In genomic region chr17:41123991-41124371, GRCh38 we compare ENCODE assay signal across 13 cellular contexts. TPM values are rescaled to one million over a fixed set of nuclear protein-coding genes. Genes with fewer than 3 reads are reported as not detected.
DNase-seq lines count a peak whose midpoint lies in the region; ATAC-seq and TF ChIP-seq lines count a peak whose summit lies in the region.
"Not testable (repeated sequence)": the region's sequence is repeated elsewhere in the genome, so short reads cannot be mapped to it uniquely, and the experiment has no call there.
"Had no signal": no experiment of that assay in that cellular context is flagged by ENCODE, and none has a peak within 500 bp of the region (broad histone marks: within the 10 kb centered on the region; RNA-seq: fewer than 3 reads in every experiment).

KRTAP4-12 (minus strand) TSS chr17:41124182; CDS start chr17:41124122, 60 bp downstream.

- not testable (repeated sequence) for H2BK20ac ChIP-seq in H9 (ENCODE audit: low read depth, low read length, poor library complexity, severe bottlenecking)

- H3K23me2 ChIP-seq in H9 (ENCODE audit: insufficient read length, low read depth, low read length, poor library complexity, severe bottlenecking): not testable (repeated sequence)

- not testable (repeated sequence) for H2BK12ac ChIP-seq in H9 (ENCODE audit: insufficient read length, low read depth, low read length)

- not testable (repeated sequence) for H3K56ac ChIP-seq in H9 (ENCODE audit: insufficient read length, low read depth, low read length)

- not testable (repeated sequence) for H3K4me1 ChIP-seq in H9 (ENCODE audit: insufficient read depth, low read length); neural progenitor cell

- not testable (repeated sequence) for H3K4me3 ChIP-seq in neural progenitor cell

- H3K9me3 ChIP-seq in CD4-positive, alpha-beta T cell (ENCODE audit: control insufficient read depth, low read length); H9 (ENCODE audit: control insufficient read depth, low read depth, low read length); neural progenitor cell (ENCODE audit: low read depth): not testable (repeated sequence)

- H3K4me2 ChIP-seq in H9 (ENCODE audit: insufficient read depth, insufficient read length, low read length); neural progenitor cell: not testable (repeated sequence)

- not testable (repeated sequence) for H3K18ac ChIP-seq in H9 (ENCODE audit: insufficient read length, low read depth, low read length)

- not testable (repeated sequence) for ATAC-seq in CD4-positive, alpha-beta T cell (ENCODE audit: poor library complexity); activated T-cell treated with anti-CD3 and anti-CD28 coated beads, Interleukin-2, amount 50 U/mL, for 4 hours; effector memory CD8-positive, alpha-beta T cell (replicated peaks)

- not testable (repeated sequence) for H3K27ac ChIP-seq in CD4-positive, alpha-beta T cell (ENCODE audit: low read depth, low read length); H9 (ENCODE audit: insufficient read length, low read depth, low read length); neural progenitor cell

- not testable (repeated sequence) for H3K36me3 Mint-ChIP-seq in CD4-positive, alpha-beta T cell (ENCODE audit: low read depth); H9 (ENCODE audit: insufficient read depth in 1 of 3, low read depth in 3 of 3); activated T-cell treated with anti-CD3 and anti-CD28 coated beads, Interleukin-2, amount 50 U/mL, for 4 hours (ENCODE audit: insufficient read depth); activated naive CD8-positive, alpha-beta T cell; neural progenitor cell
- H3K36me3 Mint-ChIP-seq in effector memory CD8-positive, alpha-beta T cell (ENCODE audit: insufficient read depth): peaks cover 13% of the 10 kb centered on the region

- not testable (repeated sequence) for H3K4ac ChIP-seq in H9 (ENCODE audit: low read depth, low read length)

- peaks cover 75% of the 10 kb centered on the region for H3K4me1 Mint-ChIP-seq in CD4-positive, alpha-beta T cell (ENCODE audit: low read depth)
- H3K4me1 Mint-ChIP-seq in H9, neural progenitor cell: not testable (repeated sequence)
- peaks cover 59% of the 10 kb centered on the region for H3K4me1 Mint-ChIP-seq in activated T-cell treated with anti-CD3 and anti-CD28 coated beads, Interleukin-2, amount 50 U/mL, for 4 hours (ENCODE audit: low read depth)
- H3K4me1 Mint-ChIP-seq in activated naive CD8-positive, alpha-beta T cell (ENCODE audit: low read depth): peaks cover 65% of the 10 kb centered on the region
- H3K4me1 Mint-ChIP-seq in effector memory CD8-positive, alpha-beta T cell (ENCODE audit: low read depth in 2 of 2): peaks cover 33 to 38% of the 10 kb centered on the region in 2 donors

- not testable (repeated sequence) for DNase-seq in CD4-positive, alpha-beta T cell; H9; activated T-cell treated with anti-CD3 and anti-CD28 coated beads, Interleukin-2, amount 50 U/mL, for 4 hours; effector memory CD8-positive, alpha-beta T cell; neural progenitor cell (ENCODE audit: low spot score)
- peak; percentile 3 for DNase-seq in LHCN-M2 (ENCODE audit: low read depth)

- H2BK5ac ChIP-seq in H9 (ENCODE audit: insufficient read length, low read length): not testable (repeated sequence)

- WGBS in H9 (ENCODE audit: extremely low coverage, insufficient read length, low lambda C conversion rate): no CpG with 5 or more reads among the region's 3 CpGs

- not testable (repeated sequence) for H3K79me2 ChIP-seq in H9 (ENCODE audit: insufficient read depth, low read length); neural progenitor cell (ENCODE audit: low read depth)

- TF ChIP-seq CTCF in CD4-positive, alpha-beta T cell (IDR thresholded peaks at IDR 0.05); H9 (conservative IDR thresholded peaks at IDR 0.05); neural progenitor cell (IDR thresholded peaks at IDR 0.05): not testable (repeated sequence)

- not testable (repeated sequence) for H3T11ph ChIP-seq in H9 (ENCODE audit: low read length)

- H4K91ac ChIP-seq in H9 (ENCODE audit: insufficient read length, low read depth, low read length): not testable (repeated sequence)

- not testable (repeated sequence) for H3K36me3 ChIP-seq in neural progenitor cell

- H3K9ac ChIP-seq in H9 (ENCODE audit: extremely low read depth, insufficient read length, low read length); neural progenitor cell: not testable (repeated sequence)

- not testable (repeated sequence) for H3K9me3 Mint-ChIP-seq in CD4-positive, alpha-beta T cell; H9; activated T-cell treated with anti-CD3 and anti-CD28 coated beads, Interleukin-2, amount 50 U/mL, for 4 hours; activated naive CD8-positive, alpha-beta T cell (ENCODE audit: low read depth); effector memory CD8-positive, alpha-beta T cell; neural progenitor cell

- H3K27me3 Mint-ChIP-seq in CD4-positive, alpha-beta T cell; H9 (ENCODE audit: low read depth); activated T-cell treated with anti-CD3 and anti-CD28 coated beads, Interleukin-2, amount 50 U/mL, for 4 hours (ENCODE audit: low read depth); activated naive CD8-positive, alpha-beta T cell; neural progenitor cell (ENCODE audit: insufficient read depth, low read depth): not testable (repeated sequence)
- peaks cover 12 to 14% of the 10 kb centered on the region in 2 donors for H3K27me3 Mint-ChIP-seq in effector memory CD8-positive, alpha-beta T cell

- peak within 1 kb of the TSS; percentile 76 for H3K4me3 Mint-ChIP-seq in CD4-positive, alpha-beta T cell
- H3K4me3 Mint-ChIP-seq in H9, neural progenitor cell: not testable (repeated sequence)
- H3K4me3 Mint-ChIP-seq in activated T-cell treated with anti-CD3 and anti-CD28 coated beads, Interleukin-2, amount 50 U/mL, for 4 hours: peak within 1 kb of the TSS; percentile 5
- peak within 1 kb of the TSS; percentile 83 for H3K4me3 Mint-ChIP-seq in activated naive CD8-positive, alpha-beta T cell
- peak within 1 kb of the TSS; percentile 48 to 68 for H3K4me3 Mint-ChIP-seq in effector memory CD8-positive, alpha-beta T cell

- intact Hi-C loops in CD4-positive, alpha-beta T cell (cut with DNase I, micrococcal nuclease): loop anchor here (5.0 kb wide), 4 partner anchors 183 to 538 kb away; partner anchors contain the start of gene KRTAP16-1 (in 1 of the 2)

- CTCF ChIA-PET in CD4-positive, alpha-beta T cell (lab: Charles Lee): not testable (repeated sequence)

- POLR2A ChIA-PET in CD4-positive, alpha-beta T cell (lab: Charles Lee): interaction anchor here (1.0 to 1.2 kb wide), 2 partner anchors 27 to 183 kb away, joined by 3 read pairs; no protein-coding TSS in a partner anchor

- H3K27me3 ChIP-seq in CD4-positive, alpha-beta T cell (ENCODE audit: control insufficient read depth, insufficient read depth, low read length); H9 (ENCODE audit: insufficient read depth, low read length); neural progenitor cell: not testable (repeated sequence)

- not testable (repeated sequence) for H3K23ac ChIP-seq in H9 (ENCODE audit: insufficient read length, low read depth, low read length)

- not testable (repeated sequence) for H2AK5ac ChIP-seq in H9 (ENCODE audit: insufficient read length, low read length)

- H3F3A ChIP-seq in neural progenitor cell (ENCODE audit: low read depth): not testable (repeated sequence)

- not testable (repeated sequence) for H4K5ac ChIP-seq in H9 (ENCODE audit: insufficient read length, low read depth, low read length)

- not testable (repeated sequence) for H2BK120ac ChIP-seq in H9 (ENCODE audit: low read depth, low read length, poor library complexity, severe bottlenecking)

- H4K20me1 ChIP-seq in H9 (ENCODE audit: control insufficient read depth, insufficient read depth, insufficient read length); neural progenitor cell (ENCODE audit: low read depth): not testable (repeated sequence)

- not testable (repeated sequence) for H2AFZ ChIP-seq in H9 (ENCODE audit: low read length)
- H2AFZ ChIP-seq in neural progenitor cell (replicated peaks): peak within 1 kb of the TSS; percentile 40

- not testable (repeated sequence) for H3K79me1 ChIP-seq in H9 (ENCODE audit: insufficient read depth, low read depth, low read length, poor library complexity, severe bottlenecking)

- H4K8ac ChIP-seq in H9 (replicated peaks; ENCODE audit: insufficient read length, low read depth, low read length): not testable (repeated sequence)

- not testable (repeated sequence) for H3K14ac ChIP-seq in H9 (ENCODE audit: insufficient read depth, low read length)

- H3K27ac Mint-ChIP-seq in CD4-positive, alpha-beta T cell: peak within 1 kb of the TSS; percentile 57
- peak within 1 kb of the TSS in 2 of 3 experiments; percentile 26 to 36; a peak in 2 of 7 replicates for H3K27ac Mint-ChIP-seq in H9
- H3K27ac Mint-ChIP-seq in activated naive CD8-positive, alpha-beta T cell: peak within 1 kb of the TSS; percentile 66
- H3K27ac Mint-ChIP-seq in effector memory CD8-positive, alpha-beta T cell; neural progenitor cell: not testable (repeated sequence)

- not testable (repeated sequence) for H2BK15ac ChIP-seq in H9 (ENCODE audit: low read depth, low read length)

RNA-seq across cellular contexts. Expression of gene KRTAP4-12, which starts in this region (rescaled TPM):
- not detected for total RNA-seq in CD4-positive, alpha-beta T cell
- total RNA-seq in H9 (2021) (not detected in 2 replicates), LHCN-M2 (2014; rRNA removed) (not detected in 2 replicates), neural progenitor cell (ENCODE audit: low replicate concordance) (not detected in 2 replicates)
- not detected for polyA plus RNA-seq in LHCN-M2 (2012)
- not detected for total RNA-seq in activated T-cell treated with anti-CD3 and anti-CD28 coated beads, Interleukin-2, amount 50 U/mL, for 4 hours
- total RNA-seq: Calu3, H1, HT-29, K562, MCF 10A, OCI-LY7 had no signal
- polyA plus RNA-seq: H1, K562 had no signal

Comparison
In these comparisons a context has a peak if more than half of its experiments do, and no peak if none do; other contexts are left out.
1. Peak in DNase-seq in LHCN-M2; RNA of the gene not detected or under 1 TPM.